In genomic region chr5:32942225-32942989, GRCh38 we compare ENCODE assay signal across 8 cellular contexts.
DNase-seq lines count a peak whose midpoint lies in the region; ATAC-seq, FAIRE-seq and TF ChIP-seq lines count a peak whose summit lies in the region.

No MANE protein-coding gene starts in this region.

- no peak for TF ChIP-seq POLR2A in H1 (IDR thresholded peaks at IDR 0.05; ENCODE audit: control extremely low read depth in 1 of 2, low read depth in 2 of 2, low read length in 2 of 2)
- TF ChIP-seq POLR2A in gastroesophageal sphincter (IDR thresholded peaks at IDR 0.05): no peak

- no peaks in the 10 kb centered on the region for H3K36me3 ChIP-seq in H1 (ENCODE audit: control insufficient read depth in 2 of 4, insufficient read depth in 4 of 4, low read length in 3 of 4)
- no peaks in the 10 kb centered on the region for H3K36me3 ChIP-seq in gastroesophageal sphincter

- H3K79me1 ChIP-seq in H1 (ENCODE audit: low read depth, low read length): no peaks in the 10 kb centered on the region

- H3K27me3 Mint-ChIP-seq in HFFc6 (ENCODE audit: insufficient read depth): no peaks in the 10 kb centered on the region

- no peaks in the 10 kb centered on the region for H3K4me1 Mint-ChIP-seq in HFFc6 (ENCODE audit: low read depth)

- H4K20me1 ChIP-seq in H1 (replicated peaks in 1 of 2; ENCODE audit: control insufficient read depth in 1 of 2, insufficient read depth in 2 of 2, low read length in 2 of 2): no peaks in the 10 kb centered on the region

- H2BK5ac ChIP-seq in H1 (ENCODE audit: low read depth, low read length): no peak overlapping the region

- no peaks in the 10 kb centered on the region for H3K4me1 ChIP-seq in H1 (replicated peaks in 1 of 4; ENCODE audit: control insufficient read depth in 3 of 4, insufficient read depth in 4 of 4, low read length in 3 of 4)
- H3K4me1 ChIP-seq in gastroesophageal sphincter: no peaks in the 10 kb centered on the region

- no peak overlapping the region for H3K23ac ChIP-seq in H1 (ENCODE audit: insufficient read length)

- H2BK15ac ChIP-seq in H1 (ENCODE audit: low read length): no peak overlapping the region

- no peak overlapping the region for H3K27ac ChIP-seq in H1 (ENCODE audit: low read depth, low read length)
- H3K27ac ChIP-seq in gastroesophageal sphincter: no peak overlapping the region

- H3K4me2 ChIP-seq in H1 (ENCODE audit: insufficient read depth in 1 of 2, low read depth in 2 of 2, low read length in 2 of 2): no peak overlapping the region

- no peak overlapping the region for H3K56ac ChIP-seq in H1 (replicated peaks; ENCODE audit: insufficient read length, low read depth, low read length)

- H3K27ac Mint-ChIP-seq in HFFc6: no peak overlapping the region

- H2BK120ac ChIP-seq in H1 (replicated peaks; ENCODE audit: low read depth, low read length): no peak overlapping the region

- no peaks in the 10 kb centered on the region for H3K79me2 ChIP-seq in H1 (ENCODE audit: control insufficient read depth in 1 of 2, insufficient read depth in 2 of 2, low read length in 2 of 2)

- no peak overlapping the region for H3K4me3 Mint-ChIP-seq in HFFc6

- no peak overlapping the region for H3K9ac ChIP-seq in H1 (replicated peaks in 1 of 4; ENCODE audit: extremely low read depth in 1 of 4, low read depth in 3 of 4, low read length in 3 of 4)

- no peaks in the 10 kb centered on the region; the same call in 1 of the 2 replicates for H3K36me3 Mint-ChIP-seq in HFFc6 (ENCODE audit: low read depth)

- DNase-seq in SHP77 (lab: John Stamatoyannopoulos, UW) (peak; percentile 37 to 44), SHP77 treated with DMSO at 0.1 percent for 48 hours (lab: John Stamatoyannopoulos, UW) (no peak), HFFc6 (no peak), NCI-H146 (lab: John Stamatoyannopoulos, UW) (peak; percentile 12), H1 (ENCODE audit: low read depth in 1 of 2, low spot score in 2 of 2) (peak in 1 of 2 experiments; percentile 50), urothelium cell line (ENCODE audit: low spot score) (peak; percentile 30), DMS79 (lab: John Stamatoyannopoulos, UW) (no peak)

- POLR2A ChIA-PET in H1 (lab: Charles Lee; ENCODE audit: partially characterized antibody): no interaction called here

- TF ChIP-seq CTCF in HFFc6 (IDR thresholded peaks at IDR 0.05) (peak; percentile 73), H1 (IDR thresholded peaks at IDR 0.05; ENCODE audit: control extremely low read depth in 1 of 3, insufficient read depth in 1 of 3, low read depth in 1 of 3, low read length in 3 of 3) (peak in 2 of 3 experiments; percentile 49 to 69; a peak in 2 of 4 replicates), gastroesophageal sphincter (IDR thresholded peaks at IDR 0.05) (no peak)

- FAIRE-seq in H1 (lab: Jason Lieb, UNC): peak; percentile 86
- FAIRE-seq in urothelium cell line (lab: Jason Lieb, UNC): no peak

- 78% methylated on average over 6 of the region's 6 CpGs; no CpG with 5 or more reads in 1 of the 2 experiments for WGBS in H1 (ENCODE audit: extremely low coverage in 1 of 2, insufficient coverage in 1 of 2, insufficient read length in 1 of 2, insufficient replicate concordance in 2 of 2, low coverage in 1 of 2, low lambda C conversion rate in 2 of 2, missing lambda C conversion rate in 1 of 2), 2 experiments
- 70 to 78% methylated on average over 5 to 6 of the region's 6 CpGs for WGBS in gastroesophageal sphincter (ENCODE audit: low coverage in 1 of 2), 2 donors

- ATAC-seq in gastroesophageal sphincter: no peak

- CTCF ChIA-PET in H1 (lab: Charles Lee; ENCODE audit: partially characterized antibody): interaction anchor here (1.0 to 2.1 kb wide), 7 partner anchors 8 to 265 kb away, joined by 3 to 6 read pairs (median 4); no protein-coding TSS in a partner anchor

- no peak overlapping the region for H4K5ac ChIP-seq in H1 (ENCODE audit: insufficient read length, low read depth, low read length)

- H3K27me3 ChIP-seq in H1 (replicated peaks in 1 of 4; ENCODE audit: control insufficient read depth in 3 of 4, extremely low read depth in 1 of 4, insufficient read depth in 3 of 4, low read length in 3 of 4) (no peaks in the 10 kb centered on the region), gastroesophageal sphincter (no peaks in the 10 kb centered on the region)

- H3K4ac ChIP-seq in H1 (replicated peaks; ENCODE audit: insufficient read length, low read depth, low read length): no peak overlapping the region

- no peak overlapping the region for H3K14ac ChIP-seq in H1 (ENCODE audit: insufficient read length)

- no peak overlapping the region for H2BK20ac ChIP-seq in H1 (ENCODE audit: low read length)

- peak; percentile 43 to 63 for TF ChIP-seq RAD21 in H1 (IDR thresholded peaks at IDR 0.05 in 1 of 2, conservative IDR thresholded peaks at IDR 0.05 in 1 of 2; ENCODE audit: low read depth in 2 of 2, low read length in 2 of 2)

- H3K9me3 Mint-ChIP-seq in HFFc6: no peaks in the 10 kb centered on the region

- no peak for TF ChIP-seq EP300 in H1 (IDR thresholded peaks at IDR 0.05; ENCODE audit: borderline replicate concordance in 1 of 2, low read depth in 2 of 2, low read length in 2 of 2)
- no peak for TF ChIP-seq EP300 in gastroesophageal sphincter (IDR thresholded peaks at IDR 0.05)

- H3K4me3 ChIP-seq in H1 (ENCODE audit: extremely low read depth in 1 of 4, insufficient read depth in 2 of 4, low read depth in 3 of 4, low read length in 4 of 4) (no peak overlapping the region), gastroesophageal sphincter (no peak overlapping the region)

- H2AK5ac ChIP-seq in H1 (ENCODE audit: low read depth, low read length): no peak overlapping the region

- no peak overlapping the region for H2BK12ac ChIP-seq in H1 (ENCODE audit: low read depth, low read length)

- H2AFZ ChIP-seq in H1 (ENCODE audit: low read length): no peak overlapping the region

- H4K8ac ChIP-seq in H1 (ENCODE audit: extremely low read depth, insufficient read depth, low read length): no peak overlapping the region

- no peak overlapping the region for H3K18ac ChIP-seq in H1 (ENCODE audit: extremely low read depth, low read length)

- H3K9me3 ChIP-seq in H1 (ENCODE audit: insufficient read depth in 2 of 2, low read depth in 1 of 2, low read length in 1 of 2) (no peaks in the 10 kb centered on the region), gastroesophageal sphincter (no peaks in the 10 kb centered on the region)

- no peak overlapping the region for H4K91ac ChIP-seq in H1 (replicated peaks; ENCODE audit: insufficient read length, low read length)

- H3K23me2 ChIP-seq in H1 (ENCODE audit: low read depth, low read length): no peaks in the 10 kb centered on the region

TF ChIP-seq in H1, 55 proteins besides CTCF, POLR2A, EP300 and RAD21:
- TF ChIP-seq E2F6 (IDR thresholded peaks at IDR 0.05) (no peak), SP1 (IDR thresholded peaks at IDR 0.05; ENCODE audit: low read depth, low read length) (no peak), SP2 (IDR thresholded peaks at IDR 0.05; ENCODE audit: low read length) (no peak)

Comparison
In these comparisons a context has a peak if more than half of its experiments do, and no peak if none do; other contexts are left out.
1. DNase-seq: peak in SHP77 (2 of 2), NCI-H146 (single experiment) and urothelium cell line (single experiment); none in SHP77 treated with DMSO at 0.1 percent for 48 hours (single experiment), HFFc6 (single experiment) and DMS79 (single experiment).
2. CTCF ChIP-seq: peak in HFFc6 (single experiment) and H1 (2 of 3); none in gastroesophageal sphincter (0 of 4).